In genomic region chr4:89410687-89411086, GRCh38 we compare ENCODE assay signal across 18 cellular contexts.
DNase-seq lines count a peak whose midpoint lies in the region; ATAC-seq and TF ChIP-seq lines count a peak whose summit lies in the region.
"Had no signal": no experiment of that assay in that cellular context is flagged by ENCODE, and none has a peak within 500 bp of the region (broad histone marks: within the 10 kb centered on the region; RNA-seq: fewer than 3 reads in every experiment).

No MANE protein-coding gene starts in this region.

- H3K27me3 ChIP-seq in breast epithelium (no peaks in the 10 kb centered on the region), brain microvascular endothelial cell (replicated peaks) (no peaks in the 10 kb centered on the region)
- H3K27me3 ChIP-seq: dorsolateral prefrontal cortex, suprapubic skin had no signal

- peaks cover 5% of the 10 kb centered on the region for H3K4me1 Mint-ChIP-seq in MCF 10A (ENCODE audit: insufficient read depth, unreplicated experiment)
- H3K4me1 Mint-ChIP-seq in activated T-helper 2 cell treated with anti-CD3 and anti-CD28 coated beads, Interferon-gamma antibody, Interleukin-2, Interleukin-4, amounts not matched to agents 10 μg/mL and 5 μg/mL and 100 μg/mL, durations not matched to agents 14 hours and 24 hours and 36 hours (ENCODE audit: low read depth): peaks cover 1% of the 10 kb centered on the region
- H3K4me1 Mint-ChIP-seq: activated naive CD4-positive, alpha-beta T cell treated with anti-CD3 and anti-CD28 coated beads, Interleukin-2, amount 50 U/mL, for 24 hours had no signal

- H3K9me3 Mint-ChIP-seq in MCF 10A (ENCODE audit: unreplicated experiment): peaks cover 7% of the 10 kb centered on the region
- peaks cover 3% of the 10 kb centered on the region for H3K9me3 Mint-ChIP-seq in activated T-helper 2 cell treated with anti-CD3 and anti-CD28 coated beads, Interferon-gamma antibody, Interleukin-2, Interleukin-4, amounts not matched to agents 10 μg/mL and 5 μg/mL and 100 μg/mL, durations not matched to agents 14 hours and 24 hours and 36 hours
- H3K9me3 Mint-ChIP-seq: neural crest cell had no signal

- no peaks in the 10 kb centered on the region for H3K4me1 ChIP-seq in breast epithelium
- H3K4me1 ChIP-seq: suprapubic skin had no signal

- DNase-seq in MCF 10A (ENCODE audit: unreplicated experiment): peak; percentile 9
- no peak for DNase-seq in breast epithelium (ENCODE audit: low spot score in 2 of 2)
- DNase-seq in brain microvascular endothelial cell: peak; percentile 40
- peak; percentile 94 for DNase-seq in kidney glomerular epithelial cell (lab: John Stamatoyannopoulos, UW)
- DNase-seq in activated T-helper 2 cell treated with anti-CD3 and anti-CD28 coated beads, Interferon-gamma antibody, Interleukin-2, Interleukin-4, amounts not matched to agents 10 μg/mL and 5 μg/mL and 100 μg/mL, durations not matched to agents 14 hours and 24 hours and 36 hours (ENCODE audit: low spot score): no peak
- DNase-seq: dorsolateral prefrontal cortex, left cardiac atrium, NCI-H187, NCI-H774, SHP77 had no signal

- H3K27me3 Mint-ChIP-seq in MCF 10A (ENCODE audit: insufficient read depth, unreplicated experiment): no peaks in the 10 kb centered on the region
- peaks cover 2% of the 10 kb centered on the region for H3K27me3 Mint-ChIP-seq in activated T-helper 2 cell treated with anti-CD3 and anti-CD28 coated beads, Interferon-gamma antibody, Interleukin-2, Interleukin-4, amounts not matched to agents 10 μg/mL and 5 μg/mL and 100 μg/mL, durations not matched to agents 14 hours and 24 hours and 36 hours (ENCODE audit: low read depth)
- H3K27me3 Mint-ChIP-seq: activated naive CD4-positive, alpha-beta T cell treated with anti-CD3 and anti-CD28 coated beads, Interleukin-2, amount 50 U/mL, for 24 hours had no signal

- H3K4me3 Mint-ChIP-seq in MCF 10A (ENCODE audit: unreplicated experiment): no peak overlapping the region
- no peak overlapping the region for H3K4me3 Mint-ChIP-seq in activated T-helper 2 cell treated with anti-CD3 and anti-CD28 coated beads, Interferon-gamma antibody, Interleukin-2, Interleukin-4, amounts not matched to agents 10 μg/mL and 5 μg/mL and 100 μg/mL, durations not matched to agents 14 hours and 24 hours and 36 hours (ENCODE audit: low read depth)
- H3K4me3 Mint-ChIP-seq: activated naive CD4-positive, alpha-beta T cell treated with anti-CD3 and anti-CD28 coated beads, Interleukin-2, amount 50 U/mL, for 24 hours; neural crest cell had no signal

- TF ChIP-seq POLR2A in breast epithelium (IDR thresholded peaks at IDR 0.05): no peak

- H3K36me3 ChIP-seq in breast epithelium: no peaks in the 10 kb centered on the region
- H3K36me3 ChIP-seq in brain microvascular endothelial cell (replicated peaks): no peaks in the 10 kb centered on the region
- H3K36me3 ChIP-seq: suprapubic skin had no signal

- H3K27ac ChIP-seq in breast epithelium (no peak overlapping the region), brain microvascular endothelial cell (no peak overlapping the region)
- H3K27ac ChIP-seq: 22Rv1, KMS-11, suprapubic skin had no signal

- BruUV-seq in MCF 10A (replicated peaks; lab: Mats Ljungman, UMichigan): no TSS peak

- intact Hi-C loops in MCF 10A (cut with micrococcal nuclease) (no loop called here), breast epithelium (cut with DNase I; ENCODE audit: low total_unique reads) (no loop called here)
- intact Hi-C loops in activated T-helper 2 cell treated with anti-CD3 and anti-CD28 coated beads, Interferon-gamma antibody, Interleukin-2, Interleukin-4, amounts not matched to agents 10 μg/mL and 5 μg/mL and 100 μg/mL, durations not matched to agents 14 hours and 24 hours and 36 hours (cut with micrococcal nuclease): no loop called here

- in situ Hi-C loops in brain microvascular endothelial cell (cut with HindIII; ENCODE audit: low pct_ligation_motif_present, low sequenced_read_pairs): no loop called here

- H3K4me3 ChIP-seq in breast epithelium: no peak overlapping the region
- no peak overlapping the region for H3K4me3 ChIP-seq in brain microvascular endothelial cell (ENCODE audit: low read depth, low read length)
- H3K4me3 ChIP-seq: dorsolateral prefrontal cortex, suprapubic skin had no signal

- ATAC-seq in GM18861 (IDR thresholded peaks at IDR 0.05; ENCODE audit: unreplicated experiment): no peak
- no peak for ATAC-seq in GM18502 (IDR thresholded peaks at IDR 0.05; ENCODE audit: poor library complexity, unreplicated experiment)
- ATAC-seq in HG03196 (IDR thresholded peaks at IDR 0.05; ENCODE audit: unreplicated experiment): no peak

- H3K36me3 Mint-ChIP-seq in MCF 10A (ENCODE audit: insufficient read depth, unreplicated experiment): no peaks in the 10 kb centered on the region
- no peaks in the 10 kb centered on the region for H3K36me3 Mint-ChIP-seq in activated T-helper 2 cell treated with anti-CD3 and anti-CD28 coated beads, Interferon-gamma antibody, Interleukin-2, Interleukin-4, amounts not matched to agents 10 μg/mL and 5 μg/mL and 100 μg/mL, durations not matched to agents 14 hours and 24 hours and 36 hours (ENCODE audit: low read depth)

- POLR2A ChIA-PET in MCF 10A (lab: Yijun Ruan, JAX): no interaction called here

- no peak for TF ChIP-seq CTCF in MCF 10A (IDR thresholded peaks at IDR 0.05; ENCODE audit: unreplicated experiment)
- no peak for TF ChIP-seq CTCF in breast epithelium (IDR thresholded peaks at IDR 0.05)
- TF ChIP-seq CTCF in brain microvascular endothelial cell (IDR thresholded peaks at IDR 0.05; ENCODE audit: low read depth, low read length, missing control alignments): no peak

- CTCF ChIA-PET in MCF 10A (lab: Yijun Ruan, JAX): no interaction called here

- no peaks in the 10 kb centered on the region for H3K9me3 ChIP-seq in breast epithelium
- H3K9me3 ChIP-seq: suprapubic skin had no signal

- H3K27ac Mint-ChIP-seq in MCF 10A (ENCODE audit: low read depth, unreplicated experiment): no peak overlapping the region
- no peak overlapping the region for H3K27ac Mint-ChIP-seq in activated T-helper 2 cell treated with anti-CD3 and anti-CD28 coated beads, Interferon-gamma antibody, Interleukin-2, Interleukin-4, amounts not matched to agents 10 μg/mL and 5 μg/mL and 100 μg/mL, durations not matched to agents 14 hours and 24 hours and 36 hours
- H3K27ac Mint-ChIP-seq: activated naive CD4-positive, alpha-beta T cell treated with anti-CD3 and anti-CD28 coated beads, Interleukin-2, amount 50 U/mL, for 24 hours had no signal

Comparison
In these comparisons a context has a peak if more than half of its experiments do, and no peak if none do; other contexts are left out.
1. DNase-seq: peak in MCF 10A (single experiment), brain microvascular endothelial cell (single experiment) and kidney glomerular epithelial cell (single experiment); none in breast epithelium (0 of 2) and activated T-helper 2 cell treated with anti-CD3 and anti-CD28 coated beads, Interferon-gamma antibody, Interleukin-2, Interleukin-4, amounts not matched to agents 10 μg/mL and 5 μg/mL and 100 μg/mL, durations not matched to agents 14 hours and 24 hours and 36 hours (single experiment).